8 cellular contexts compared by ENCODE assay signal in the genomic region with DNA sequence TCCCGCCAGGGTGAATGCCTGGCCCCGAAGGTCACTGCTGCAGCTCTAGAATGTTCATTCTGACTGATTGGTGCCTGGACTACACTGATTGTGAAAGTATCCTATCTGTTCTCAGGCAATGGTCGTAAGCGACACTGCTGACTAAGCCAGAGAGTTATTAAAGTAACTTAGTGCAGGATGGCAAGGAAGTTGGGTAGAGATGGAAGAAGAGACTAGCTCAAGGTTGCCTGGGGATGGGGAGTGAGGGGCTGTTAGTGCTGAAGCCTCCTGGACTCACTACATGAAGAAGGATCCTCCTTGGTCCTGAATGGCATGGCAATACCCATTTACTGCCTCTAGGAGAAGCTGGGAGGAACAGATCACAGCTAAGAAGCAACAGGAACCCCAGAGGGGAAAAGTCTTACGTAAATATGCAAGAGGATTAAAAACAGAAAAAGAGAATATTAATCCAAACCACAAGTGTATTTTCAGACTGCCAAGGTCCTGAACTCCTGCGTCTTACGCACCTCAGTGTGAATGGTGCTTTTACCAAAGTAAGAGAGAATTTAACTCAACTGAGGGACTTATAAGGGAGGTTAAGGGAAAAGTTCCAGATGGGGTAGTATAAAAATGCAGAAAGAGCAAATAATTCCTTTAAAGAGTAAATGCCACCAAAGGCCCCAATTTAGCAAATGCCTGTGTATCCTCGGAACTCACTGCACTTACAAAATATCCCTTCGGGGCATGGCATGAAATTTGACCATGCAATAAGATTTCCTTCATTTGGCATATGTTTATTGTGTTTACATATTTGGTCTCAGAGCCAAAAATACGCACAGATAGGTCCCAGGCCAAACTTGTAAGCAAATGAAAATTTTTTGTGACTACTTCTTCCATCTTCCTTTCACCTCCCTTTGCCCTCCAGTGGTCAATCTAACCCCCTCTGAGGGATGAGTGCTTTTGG.
A peak's percentile ranks its signal among the peaks of the same experiment; 100 is the strongest.
DNase-seq lines count a peak whose midpoint lies in the region; ATAC-seq and TF ChIP-seq lines count a peak whose summit lies in the region.

No MANE protein-coding gene starts in this region.

- H3K4me3 Mint-ChIP-seq in CD14-positive monocyte = peak overlapping the region in 1 of 2 donors; percentile 31
- peak overlapping the region; percentile 59 for H3K4me3 Mint-ChIP-seq in memory B cell

- H3K4me1 Mint-ChIP-seq in CD14-positive monocyte = peaks cover 6% of the 10 kb centered on the region
- H3K4me1 Mint-ChIP-seq in memory B cell = peaks cover 17% of the 10 kb centered on the region

- H3K4me3 ChIP-seq in astrocyte of the spinal cord (ENCODE audit: low read depth, low read length) = no peak overlapping the region

- no peaks in the 10 kb centered on the region for H3K36me3 Mint-ChIP-seq in CD14-positive monocyte
- no peaks in the 10 kb centered on the region for H3K36me3 Mint-ChIP-seq in memory B cell

- no peak overlapping the region for H3K27ac Mint-ChIP-seq in CD14-positive monocyte
- no peak overlapping the region for H3K27ac Mint-ChIP-seq in memory B cell

- intact Hi-C loops in CD14-positive monocyte (cut with micrococcal nuclease) = no loop called here

- H3K9me3 Mint-ChIP-seq in CD14-positive monocyte (no peaks in the 10 kb centered on the region), memory B cell (no peaks in the 10 kb centered on the region)

- peak; percentile 51 for TF ChIP-seq CTCF in CD14-positive monocyte (IDR thresholded peaks at IDR 0.05)
- peak; percentile 46 for TF ChIP-seq CTCF in astrocyte of the spinal cord (IDR thresholded peaks at IDR 0.05; ENCODE audit: low read depth, low read length)

- in situ Hi-C loops in astrocyte of the spinal cord (cut with HindIII; ENCODE audit: low sequenced_read_pairs) = no loop called here

- H3K27me3 Mint-ChIP-seq in CD14-positive monocyte (ENCODE audit: low read depth in 3 of 3) (peaks cover 0 to under 1% (median 0%) of the 10 kb centered on the region in 3 donors), memory B cell (no peaks in the 10 kb centered on the region)

- no peak for DNase-seq in CD14-positive monocyte (ENCODE audit: low spot score)
- peak; percentile 58 for DNase-seq in astrocyte of the spinal cord (ENCODE audit: low read depth, low spot score)
- no peak for DNase-seq in memory B cell (ENCODE audit: low spot score in 2 of 2)
- DNase-seq in LoVo (ENCODE audit: low spot score) = no peak
- DNase-seq in anterior cingulate cortex (lab: John Stamatoyannopoulos, UW) = no peak
- DNase-seq in stimulated activated CD4-positive, alpha-beta T cell treated with anti-CD3 and anti-CD28 coated beads, Interleukin-4, amount 100 ng/mL, for 24 hours = no peak
- DNase-seq in NCI-H748 treated with DMSO at 0.1 percent for 48 hours (lab: John Stamatoyannopoulos, UW) = no peak

- ATAC-seq in HG03521 (IDR thresholded peaks at IDR 0.05; ENCODE audit: unreplicated experiment) (peak; percentile 48), memory B cell (ENCODE audit: low read depth) (peak; percentile 62)
